Comparison of ENCODE assay signal across 16 cellular contexts in genomic region chr9:16064701-16065230, GRCh38.
A peak's percentile ranks its signal among the peaks of the same experiment; 100 is the strongest.
DNase-seq lines count a peak whose midpoint lies in the region; ATAC-seq lines count a peak whose summit lies in the region.
"Had no signal": no experiment of that assay in that cellular context is flagged by ENCODE, and none has a peak within 500 bp of the region (broad histone marks: within the 10 kb centered on the region; RNA-seq: fewer than 3 reads in every experiment).

No MANE protein-coding gene starts in this region.

- no peak for ATAC-seq in HG03175 (IDR thresholded peaks at IDR 0.05; ENCODE audit: unreplicated experiment)
- ATAC-seq: Panc1 had no signal

- peak; percentile 23 for DNase-seq in NCI-H2107 treated with DMSO at 0.1 percent for 48 hours (lab: John Stamatoyannopoulos, UW; ENCODE audit: unreplicated experiment)
- no peak for DNase-seq in NCI-H2107 (lab: John Stamatoyannopoulos, UW)
- peak; percentile 84 for DNase-seq in RKO (ENCODE audit: low spot score)
- DNase-seq in glomerular visceral epithelial cell (ENCODE audit: extremely low spot score), result peak; percentile 70
- no peak for DNase-seq in DMS 273 (lab: John Stamatoyannopoulos, UW; ENCODE audit: unreplicated experiment)
- DNase-seq in SIG-M5 treated with dmso at 0.1 percent for 504 hours (lab: John Stamatoyannopoulos, UW; ENCODE audit: unreplicated experiment), result no peak
- no peak for DNase-seq in AG08396 (ENCODE audit: low spot score)
- DNase-seq: CD4-positive, CD25-positive, alpha-beta regulatory T cell; COR-L47; H9; NCI-H1105; NCI-H1694; NCI-H2081 treated with DMSO at 0.1 percent for 48 hours; NCI-H226 had no signal

Comparison
In these comparisons a context has a peak if more than half of its experiments do, and no peak if none do; other contexts are left out.
1. DNase-seq: peak in NCI-H2107 treated with DMSO at 0.1 percent for 48 hours (single experiment), RKO (single experiment) and glomerular visceral epithelial cell (single experiment); none in NCI-H2107 (single experiment), DMS 273 (single experiment), SIG-M5 treated with dmso at 0.1 percent for 504 hours (single experiment) and AG08396 (single experiment).